Comparison of ENCODE assay signal across 21 cellular contexts in genomic region chr20:40080059-40080652, GRCh38.
DNase-seq lines count a peak whose midpoint lies in the region; ATAC-seq, FAIRE-seq and TF ChIP-seq lines count a peak whose summit lies in the region.
"Had no signal": no experiment of that assay in that cellular context is flagged by ENCODE, and none has a peak within 500 bp of the region (broad histone marks: within the 10 kb centered on the region; RNA-seq: fewer than 3 reads in every experiment).

No MANE protein-coding gene starts in this region.

- no peak overlapping the region for H3K9ac ChIP-seq in H1 (replicated peaks in 1 of 4; ENCODE audit: extremely low read depth in 1 of 4, low read depth in 3 of 4, low read length in 3 of 4)
- no peak overlapping the region for H3K9ac ChIP-seq in parathyroid adenoma
- H3K9ac ChIP-seq: BLaER1, GM23248 had no signal

- H3K4me2 ChIP-seq in H1 (ENCODE audit: insufficient read depth in 1 of 2, low read depth in 2 of 2, low read length in 2 of 2) (no peak overlapping the region), parathyroid adenoma (ENCODE audit: low read length) (no peak overlapping the region)
- H3K4me2 ChIP-seq: A549, BLaER1 had no signal

- no peak overlapping the region for H2BK120ac ChIP-seq in H1 (replicated peaks; ENCODE audit: low read depth, low read length)

- no peak for FAIRE-seq in H1 (lab: Jason Lieb, UNC)
- FAIRE-seq: A549, GM12878, GM19239 had no signal

- CTCF ChIA-PET in H1 (lab: Charles Lee; ENCODE audit: partially characterized antibody), result no interaction called here

- peak overlapping the region; percentile 54; the same call in 1 of the 2 replicates for H2BK5ac ChIP-seq in H1 (ENCODE audit: low read depth, low read length)

- H4K91ac ChIP-seq in H1 (replicated peaks; ENCODE audit: insufficient read length, low read length), result no peak overlapping the region

- H3K27ac ChIP-seq in C4-2B (peak overlapping the region; percentile 42), H1 (ENCODE audit: low read depth, low read length) (no peak overlapping the region), parathyroid adenoma (no peak overlapping the region)
- H3K27ac ChIP-seq: A549, BLaER1, GM23248 had no signal

- no peak overlapping the region for H3K56ac ChIP-seq in H1 (replicated peaks; ENCODE audit: insufficient read length, low read depth, low read length)

- H2AK5ac ChIP-seq in H1 (ENCODE audit: low read depth, low read length), result no peak overlapping the region

- no peaks in the 10 kb centered on the region for H3K79me1 ChIP-seq in H1 (ENCODE audit: low read depth, low read length)

- POLR2A ChIA-PET in H1 (lab: Charles Lee; ENCODE audit: partially characterized antibody), result no interaction called here

- H3K14ac ChIP-seq in H1 (ENCODE audit: insufficient read length), result no peak overlapping the region

- H3K27me3 ChIP-seq in H1 (replicated peaks in 1 of 4; ENCODE audit: control insufficient read depth in 3 of 4, extremely low read depth in 1 of 4, insufficient read depth in 3 of 4, low read length in 3 of 4) (no peaks in the 10 kb centered on the region), parathyroid adenoma (ENCODE audit: control insufficient read depth, insufficient read depth, low read length) (no peaks in the 10 kb centered on the region)
- H3K27me3 ChIP-seq: BLaER1 had no signal

- no peak for TF ChIP-seq EP300 in H1 (IDR thresholded peaks at IDR 0.05; ENCODE audit: borderline replicate concordance in 1 of 2, low read depth in 2 of 2, low read length in 2 of 2)

- TF ChIP-seq POLR2A in H1 (IDR thresholded peaks at IDR 0.05; ENCODE audit: control extremely low read depth in 1 of 2, low read depth in 2 of 2, low read length in 2 of 2), result no peak

- H4K5ac ChIP-seq in H1 (ENCODE audit: insufficient read length, low read depth, low read length), result no peak overlapping the region

- H3K4me1 ChIP-seq in H1 (replicated peaks in 1 of 4; ENCODE audit: control insufficient read depth in 3 of 4, insufficient read depth in 4 of 4, low read length in 3 of 4) (peaks cover 0 to 7% (median 0%) of the 10 kb centered on the region in 4 experiments; a peak in 2 of 7 replicates), parathyroid adenoma (no peaks in the 10 kb centered on the region)
- H3K4me1 ChIP-seq: A549, BLaER1 had no signal

- no peak overlapping the region for H2BK12ac ChIP-seq in H1 (ENCODE audit: low read depth, low read length)

- H4K20me1 ChIP-seq in H1 (replicated peaks in 1 of 2; ENCODE audit: control insufficient read depth in 1 of 2, insufficient read depth in 2 of 2, low read length in 2 of 2), result no peaks in the 10 kb centered on the region
- H4K20me1 ChIP-seq: BLaER1 had no signal

- H3K23ac ChIP-seq in H1 (ENCODE audit: insufficient read length), result no peak overlapping the region

- H3K79me2 ChIP-seq in H1 (ENCODE audit: control insufficient read depth in 1 of 2, insufficient read depth in 2 of 2, low read length in 2 of 2) (no peaks in the 10 kb centered on the region), parathyroid adenoma (no peaks in the 10 kb centered on the region)

- H3K36me3 ChIP-seq in H1 (ENCODE audit: control insufficient read depth in 2 of 4, insufficient read depth in 4 of 4, low read length in 3 of 4) (no peaks in the 10 kb centered on the region), parathyroid adenoma (ENCODE audit: control insufficient read depth, insufficient read depth, low read length) (no peaks in the 10 kb centered on the region)
- H3K36me3 ChIP-seq: BLaER1 had no signal

- 90% methylated on average over 4 of the region's 4 CpGs; no CpG with 5 or more reads in 1 of the 2 experiments for WGBS in H1 (ENCODE audit: extremely low coverage in 1 of 2, insufficient coverage in 1 of 2, insufficient read length in 1 of 2, insufficient replicate concordance in 2 of 2, low coverage in 1 of 2, low lambda C conversion rate in 2 of 2, missing lambda C conversion rate in 1 of 2), 2 experiments

- no peaks in the 10 kb centered on the region for H3K23me2 ChIP-seq in H1 (ENCODE audit: low read depth, low read length)

- no peak overlapping the region for H4K8ac ChIP-seq in H1 (ENCODE audit: extremely low read depth, insufficient read depth, low read length)

- TF ChIP-seq RAD21 in H1 (IDR thresholded peaks at IDR 0.05 in 1 of 2, conservative IDR thresholded peaks at IDR 0.05 in 1 of 2; ENCODE audit: low read depth in 2 of 2, low read length in 2 of 2), result peak; percentile 14 to 36; a peak in 3 of 4 replicates

- H3K4me3 ChIP-seq in H1 (ENCODE audit: extremely low read depth in 1 of 4, insufficient read depth in 2 of 4, low read depth in 3 of 4, low read length in 4 of 4) (no peak overlapping the region), parathyroid adenoma (ENCODE audit: low read depth, low read length) (no peak overlapping the region)
- H3K4me3 ChIP-seq: A549, BLaER1, GM12878, GM23248 had no signal

- no peak overlapping the region for H2BK20ac ChIP-seq in H1 (ENCODE audit: low read length)

- no peak overlapping the region for H2AFZ ChIP-seq in H1 (ENCODE audit: low read length)
- H2AFZ ChIP-seq in parathyroid adenoma, result peak overlapping the region; percentile 16
- H2AFZ ChIP-seq: GM23248 had no signal

- no peak overlapping the region for H2BK15ac ChIP-seq in H1 (ENCODE audit: low read length)

- ATAC-seq in omental fat pad (ENCODE audit: low FRiP score), result no peak
- ATAC-seq: A549; CD8-positive, alpha-beta T cell; GM12878; Panc1 had no signal

- no peak for TF ChIP-seq CTCF in C4-2B (conservative IDR thresholded peaks at IDR 0.05)
- TF ChIP-seq CTCF in H1 (IDR thresholded peaks at IDR 0.05; ENCODE audit: control extremely low read depth in 1 of 3, insufficient read depth in 1 of 3, low read depth in 1 of 3, low read length in 3 of 3), result no peak
- TF ChIP-seq CTCF in parathyroid adenoma (IDR thresholded peaks at IDR 0.05), result no peak
- no peak for TF ChIP-seq CTCF in omental fat pad (IDR thresholded peaks at IDR 0.05)

- peak; percentile 25 for DNase-seq in NCI-H526 treated with DMSO at 0.1 percent for 48 hours (lab: John Stamatoyannopoulos, UW)
- no peak for DNase-seq in H1 (ENCODE audit: low read depth in 1 of 2, low spot score in 2 of 2)
- DNase-seq in NCI-H2107 (lab: John Stamatoyannopoulos, UW), result no peak
- DNase-seq in kidney glomerular epithelial cell (lab: John Stamatoyannopoulos, UW), result no peak
- no peak for DNase-seq in omental fat pad (ENCODE audit: low spot score)
- DNase-seq: Calu3; CD8-positive, alpha-beta T cell; GM23248; MM.1S; NCI-H1092; NCI-H146; NCI-H2029 treated with DMSO at 0.1 percent for 48 hours; NCI-H2227 treated with DMSO at 0.1 percent for 48 hours; NCI-H510A treated with DMSO at 0.1 percent for 48 hours had no signal

- H3K4ac ChIP-seq in H1 (replicated peaks; ENCODE audit: insufficient read length, low read depth, low read length), result no peak overlapping the region

- no peak overlapping the region for H3K18ac ChIP-seq in H1 (ENCODE audit: extremely low read depth, low read length)

- H3K9me3 ChIP-seq in H1 (ENCODE audit: insufficient read depth in 2 of 2, low read depth in 1 of 2, low read length in 1 of 2) (no peaks in the 10 kb centered on the region), parathyroid adenoma (ENCODE audit: control insufficient read depth, low read length) (no peaks in the 10 kb centered on the region)
- H3K9me3 ChIP-seq: A549, BLaER1 had no signal

TF ChIP-seq in H1, 55 proteins besides CTCF, POLR2A, EP300 and RAD21 (continues in another document):
- TF ChIP-seq RFX5 (IDR thresholded peaks at IDR 0.05; ENCODE audit: borderline replicate concordance, low read depth, low read length) (no peak), SIN3A (conservative IDR thresholded peaks at IDR 0.05 in 1 of 2, IDR thresholded peaks at IDR 0.05 in 1 of 2; ENCODE audit: low read depth in 1 of 2, low read length in 2 of 2) (no peak), E2F6 (IDR thresholded peaks at IDR 0.05) (no peak), RXRA (IDR thresholded peaks at IDR 0.05; ENCODE audit: insufficient read depth, low read depth, low read length) (no peak)
